3 cellular contexts compared by ENCODE assay signal in genomic region chr1:198663996-198664789, GRCh38.
TF ChIP-seq lines count a peak whose summit lies in the region.

No MANE protein-coding gene starts in this region.

TF ChIP-seq in liver, 16 proteins besides CTCF, POLR2A, EP300 and RAD21:
- TF ChIP-seq FOXA2 (IDR thresholded peaks at IDR 0.05) = no peak
- TF ChIP-seq REST (IDR thresholded peaks at IDR 0.05) = no peak
- no peak for TF ChIP-seq FOXA1 (IDR thresholded peaks at IDR 0.05)
- TF ChIP-seq ZBTB33 (IDR thresholded peaks at IDR 0.05) = no peak
- TF ChIP-seq HNF4A (conservative IDR thresholded peaks at IDR 0.05) = no peak
- no peak for TF ChIP-seq GABPA (IDR thresholded peaks at IDR 0.05 in 1 of 2, conservative IDR thresholded peaks at IDR 0.05 in 1 of 2)
- TF ChIP-seq JUND (IDR thresholded peaks at IDR 0.05) = no peak

TF ChIP-seq in HepG2, 621 proteins besides CTCF, POLR2A, EP300 and RAD21:
- TF ChIP-seq ZSCAN25 (CRISPR knock-in tag; IDR thresholded peaks at IDR 0.05) (no peak), JDP2 (CRISPR knock-in tag; IDR thresholded peaks at IDR 0.05; ENCODE audit: borderline replicate concordance) (no peak)
TF ChIP-seq in HepG2: peak in this region for 0.

TF ChIP-seq in GM12878, 131 proteins besides CTCF, POLR2A, EP300 and RAD21:
- peak; percentile 26 for TF ChIP-seq SKIL (IDR thresholded peaks at IDR 0.05; ENCODE audit: low read depth, poor library complexity, severe bottlenecking)
- 0 out of 2 replicates have a peak, but pooled peaks have one; percentile 17 for TF ChIP-seq PAX8 (IDR thresholded peaks at IDR 0.05)
- peak in 1 of 2 experiments; percentile 34; a peak in 1 of 4 replicates for TF ChIP-seq BHLHE40 (IDR thresholded peaks at IDR 0.05; ENCODE audit: borderline replicate concordance in 1 of 2, low read depth in 2 of 2, low read length in 1 of 2)
- TF ChIP-seq E4F1 (IDR thresholded peaks at IDR 0.05; ENCODE audit: borderline replicate concordance, partially characterized antibody) = no peak
- no peak for TF ChIP-seq PAX5 (IDR thresholded peaks at IDR 0.05; ENCODE audit: borderline replicate concordance, low read depth, low read length)
- TF ChIP-seq CEBPB (IDR thresholded peaks at IDR 0.05; ENCODE audit: borderline replicate concordance in 1 of 2, low read depth in 2 of 2, low read length in 2 of 2) = no peak
- no peak for TF ChIP-seq NBN (IDR thresholded peaks at IDR 0.05)
- TF ChIP-seq ASH2L (IDR thresholded peaks at IDR 0.05; ENCODE audit: borderline replicate concordance, low read depth) = no peak
- TF ChIP-seq ATF7 (IDR thresholded peaks at IDR 0.05; ENCODE audit: low read depth) = peak; percentile 85
- 0 out of 2 replicates have a peak, but pooled peaks have one; percentile 45 for TF ChIP-seq JUND (IDR thresholded peaks at IDR 0.05; ENCODE audit: low read depth, low read length)
- no peak for TF ChIP-seq NRF1 (conservative IDR thresholded peaks at IDR 0.05; ENCODE audit: low read depth, low read length)
